Comparison of ENCODE assay signal across 8 cellular contexts in the genomic region with DNA sequence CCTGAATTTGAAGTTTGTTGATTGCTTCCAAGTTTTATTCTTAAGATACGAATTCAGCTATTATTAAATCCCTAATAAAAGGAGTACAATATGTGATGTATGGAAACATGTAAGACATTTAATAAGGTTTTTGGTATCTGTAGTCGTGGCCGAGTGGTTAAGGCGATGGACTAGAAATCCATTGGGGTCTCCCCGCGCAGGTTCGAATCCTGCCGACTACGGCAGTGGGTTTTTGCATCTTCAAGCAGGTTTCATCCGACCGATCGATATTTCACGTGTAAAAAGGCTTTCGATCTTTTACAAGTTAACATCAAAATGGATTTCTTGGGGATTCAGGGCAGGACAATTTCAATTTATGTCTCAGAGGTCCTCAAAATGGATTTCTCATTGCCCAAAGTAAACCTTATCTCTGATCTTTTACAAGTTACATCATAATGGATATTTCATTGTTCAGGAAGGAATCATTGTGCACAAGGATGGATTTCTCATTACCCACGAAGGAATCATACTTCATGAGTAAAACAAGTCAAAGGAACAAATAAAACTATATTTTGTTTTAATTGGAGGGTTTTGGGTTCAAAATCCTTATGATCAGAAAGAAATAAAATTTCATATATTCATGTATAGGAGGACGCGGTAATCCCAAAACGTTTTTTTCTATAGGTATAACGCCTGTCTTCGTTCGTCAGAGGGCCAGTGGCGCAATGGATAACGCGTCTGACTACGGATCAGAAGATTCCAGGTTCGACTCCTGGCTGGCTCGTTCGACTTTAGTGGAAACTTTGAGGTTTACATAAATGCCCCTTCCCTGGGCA. TPM values are rescaled to one million over a fixed set of nuclear protein-coding genes. Genes with fewer than 3 reads are reported as not detected.
DNase-seq lines count a peak whose midpoint lies in the region; ATAC-seq and TF ChIP-seq lines count a peak whose summit lies in the region.

No MANE protein-coding gene starts in this region.

- peaks cover 60% of the 10 kb centered on the region for H3K4me1 Mint-ChIP-seq in activated CD8-positive, alpha-beta T cell treated with anti-CD3 and anti-CD28 coated beads, Interleukin-2, amount 10 ng/mL, durations not matched to agents 7 days and 5 days (ENCODE audit: low read depth)

- TF ChIP-seq POLR2A in prostate gland (IDR thresholded peaks at IDR 0.05), result no peak

- intact Hi-C loops in A673 (cut with micrococcal nuclease; ENCODE audit: unreplicated experiment), result loop anchor here (10.0 kb wide), 1 partner anchor 767 kb away; no protein-coding TSS in a partner anchor
- intact Hi-C loops in prostate gland (cut with DNase I), result no loop called here

- H3K4me1 ChIP-seq in A673 (ENCODE audit: insufficient read depth, low read length, poor library complexity, severe bottlenecking), result no peaks in the 10 kb centered on the region
- H3K4me1 ChIP-seq in prostate gland (replicated peaks), result no peaks in the 10 kb centered on the region

- peak overlapping the region; percentile 76 for H3K27ac Mint-ChIP-seq in activated CD8-positive, alpha-beta T cell treated with anti-CD3 and anti-CD28 coated beads, Interleukin-2, amount 10 ng/mL, durations not matched to agents 7 days and 5 days

- H3K36me3 ChIP-seq in A673 (ENCODE audit: insufficient read depth, low read length, poor library complexity, severe bottlenecking) (no peaks in the 10 kb centered on the region), prostate gland (no peaks in the 10 kb centered on the region)

- H3K4me3 Mint-ChIP-seq in activated CD8-positive, alpha-beta T cell treated with anti-CD3 and anti-CD28 coated beads, Interleukin-2, amount 10 ng/mL, durations not matched to agents 7 days and 5 days, result peak overlapping the region; percentile 74

- BruUV-seq in A673 (replicated peaks; lab: Mats Ljungman, UMichigan), result no TSS peak

- ATAC-seq in activated CD8-positive, alpha-beta T cell treated with anti-CD3 and anti-CD28 coated beads, Interleukin-2, amount 10 ng/mL, durations not matched to agents 7 days and 5 days, result peak; percentile 21
- no peak for ATAC-seq in GM21528 (IDR thresholded peaks at IDR 0.05; ENCODE audit: low FRiP score, unreplicated experiment)

- peak; percentile 82 for DNase-seq in A673 (ENCODE audit: low spot score)
- DNase-seq in H4 (ENCODE audit: low spot score), result peak; percentile 60
- DNase-seq in NCI-H69 (lab: John Stamatoyannopoulos, UW), result peak; percentile 87
- DNase-seq in activated CD8-positive, alpha-beta T cell treated with anti-CD3 and anti-CD28 coated beads, Interleukin-2, amount 10 ng/mL, durations not matched to agents 7 days and 5 days, result peak; percentile 80
- peak; percentile 82 for DNase-seq in fibroblast of mammary gland (ENCODE audit: low read depth)
- DNase-seq in stimulated activated CD4-positive, alpha-beta T cell treated with anti-CD3 and anti-CD28 coated beads, Interleukin-12 subunit alpha, Interleukin-12 subunit beta, amount 100 ng/mL, for 48 hours (ENCODE audit: low read depth in 2 of 3, low spot score in 1 of 3), result peak; percentile 61 to 81 (median 78)
- DNase-seq in prostate gland (ENCODE audit: low spot score), result no peak

- 8% methylated on average over 28 of the region's 28 CpGs for WGBS in prostate gland

- no peaks in the 10 kb centered on the region for H3K36me3 Mint-ChIP-seq in activated CD8-positive, alpha-beta T cell treated with anti-CD3 and anti-CD28 coated beads, Interleukin-2, amount 10 ng/mL, durations not matched to agents 7 days and 5 days (ENCODE audit: low read depth)

- peaks cover 26% of the 10 kb centered on the region for H3K27me3 Mint-ChIP-seq in activated CD8-positive, alpha-beta T cell treated with anti-CD3 and anti-CD28 coated beads, Interleukin-2, amount 10 ng/mL, durations not matched to agents 7 days and 5 days (ENCODE audit: low read depth)

- peak overlapping the region; percentile 13 for H3K27ac ChIP-seq in A673 (ENCODE audit: low read depth, low read length, poor library complexity, severe bottlenecking)
- no peak overlapping the region for H3K27ac ChIP-seq in prostate gland

- no peaks in the 10 kb centered on the region for H3K9me3 ChIP-seq in A673 (ENCODE audit: low read depth, low read length, poor library complexity, severe bottlenecking)
- no peaks in the 10 kb centered on the region for H3K9me3 ChIP-seq in prostate gland

- CTCF ChIA-PET in A673 (lab: Charles Lee), result no interaction called here
- CTCF ChIA-PET in activated CD8-positive, alpha-beta T cell treated with anti-CD3 and anti-CD28 coated beads, Interleukin-2, amount 10 ng/mL, durations not matched to agents 7 days and 5 days (lab: Charles Lee), result interaction anchor here (1.0 to 6.5 kb wide), 5 partner anchors 13 to 268 kb away, joined by 3 to 62 read pairs (median 11); partner anchors contain the start of gene ABT1

- no peak for TF ChIP-seq CTCF in A673 (conservative IDR thresholded peaks at IDR 0.05; ENCODE audit: low read depth, low read length)
- TF ChIP-seq CTCF in fibroblast of mammary gland (conservative IDR thresholded peaks at IDR 0.05; ENCODE audit: control insufficient read depth, insufficient read depth, low read depth, low read length), result no peak
- TF ChIP-seq CTCF in prostate gland (IDR thresholded peaks at IDR 0.05), result no peak

- H3K4me3 ChIP-seq in A673 (ENCODE audit: low read depth, low read length, poor library complexity, severe bottlenecking) (peak overlapping the region; percentile 61), fibroblast of mammary gland (ENCODE audit: control insufficient read depth, low read depth, low read length) (peak overlapping the region; percentile 58), prostate gland (no peak overlapping the region)

- H3K27me3 ChIP-seq in A673 (replicated peaks; ENCODE audit: insufficient read depth, low read depth, low read length, poor library complexity), result no peaks in the 10 kb centered on the region
- peaks cover 21% of the 10 kb centered on the region for H3K27me3 ChIP-seq in prostate gland (replicated peaks; ENCODE audit: insufficient read depth)

- no peaks in the 10 kb centered on the region for H3K9me3 Mint-ChIP-seq in activated CD8-positive, alpha-beta T cell treated with anti-CD3 and anti-CD28 coated beads, Interleukin-2, amount 10 ng/mL, durations not matched to agents 7 days and 5 days (ENCODE audit: insufficient read depth)

- POLR2A ChIA-PET in A673 (lab: Charles Lee; ENCODE audit: low non-redundant PET), result no interaction called here
- POLR2A ChIA-PET in activated CD8-positive, alpha-beta T cell treated with anti-CD3 and anti-CD28 coated beads, Interleukin-2, amount 10 ng/mL, durations not matched to agents 7 days and 5 days (lab: Charles Lee), result interaction anchor here (0.6 to 1.1 kb wide), 4 partner anchors 24 to 210 kb away, joined by 3 to 5 read pairs (median 3); a partner anchor contains a TSS

RNA-seq across cellular contexts. Expression of gene BTN3A2, which starts 37.3 kb away (rescaled TPM):
- 19.1 and 23.2 TPM in 2 replicates for total RNA-seq in A673 (2021)
- total RNA-seq in H4 (2014; rRNA removed; shearing (Covaris generic)), result 29.6 and 32.0 TPM in 2 replicates
- 10 to 100 TPM; 69.0 to 78.3 TPM for total RNA-seq in activated CD8-positive, alpha-beta T cell treated with anti-CD3 and anti-CD28 coated beads, Interleukin-2, amount 10 ng/mL, durations not matched to agents 7 days and 5 days
- total RNA-seq in prostate gland, result 10 to 100 TPM; 15.9 to 35.9 TPM

RNA-seq across cellular contexts. Expression of gene BTN2A2, which starts 55.3 kb away (rescaled TPM):
- total RNA-seq in A673 (2021) (16.3 and 25.5 TPM in 2 replicates), prostate gland (10 to 100 TPM in 1 of 2 donors, 1 to 10 TPM in 1; 8.7 to 19.8 TPM)
- 3.6 and 6.2 TPM in 2 replicates for total RNA-seq in H4 (2014; rRNA removed; shearing (Covaris generic))
- 10 to 100 TPM; 10.3 to 11.4 TPM for total RNA-seq in activated CD8-positive, alpha-beta T cell treated with anti-CD3 and anti-CD28 coated beads, Interleukin-2, amount 10 ng/mL, durations not matched to agents 7 days and 5 days

Comparison
In these comparisons a context has a peak if more than half of its experiments do, and no peak if none do; other contexts are left out.
1. H3K4me3 ChIP-seq: peak in A673 (single experiment) and fibroblast of mammary gland (single experiment); none in prostate gland (0 of 2).